ENCODE assay signal across 17 cellular contexts in the genomic region with DNA sequence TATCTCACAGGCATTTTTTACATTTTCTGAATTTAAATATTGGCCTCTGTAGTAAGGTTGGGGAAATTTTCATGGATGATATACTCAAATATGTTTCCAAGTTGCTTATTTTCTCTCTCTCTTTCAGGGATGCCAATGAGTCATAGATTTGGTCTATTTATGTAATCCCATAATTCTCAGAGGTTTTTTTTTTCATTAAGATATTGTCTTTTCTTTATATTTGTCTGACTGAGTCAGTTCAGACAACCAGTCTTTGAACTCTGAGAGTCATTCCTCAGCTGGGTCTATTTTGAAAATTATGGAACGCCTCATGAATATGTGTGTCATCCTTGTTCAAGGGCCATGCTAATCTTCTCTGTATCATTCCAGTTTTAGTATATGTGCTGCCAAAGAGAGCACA.
DNase-seq lines count a peak whose midpoint lies in the region; FAIRE-seq and TF ChIP-seq lines count a peak whose summit lies in the region.
"Had no signal": no experiment of that assay in that cellular context is flagged by ENCODE, and none has a peak within 500 bp of the region (broad histone marks: within the 10 kb centered on the region; RNA-seq: fewer than 3 reads in every experiment).

No MANE protein-coding gene starts in this region.

- peak overlapping the region in 1 of 2 experiments; percentile 58; a peak in 2 of 4 replicates for H3K27ac ChIP-seq in SK-N-SH (ENCODE audit: low read depth in 2 of 2, low read length in 1 of 2)
- peak overlapping the region; percentile 14 for H3K27ac ChIP-seq in epithelial cell of prostate
- H3K27ac ChIP-seq in osteoblast (ENCODE audit: low read depth, low read length): peak overlapping the region; percentile 63
- no peak overlapping the region for H3K27ac ChIP-seq in prostate gland
- H3K27ac ChIP-seq: left lung had no signal

- H3K4me1 ChIP-seq in SK-N-SH (ENCODE audit: control insufficient read depth in 1 of 2, insufficient read depth in 2 of 2, low read depth in 1 of 2, low read length in 1 of 2) (peaks cover 0 to 16% of the 10 kb centered on the region in 2 experiments; a peak in 1 of 4 replicates), osteoblast (ENCODE audit: insufficient read depth, low read length) (peaks cover 11% of the 10 kb centered on the region), prostate gland (replicated peaks) (no peaks in the 10 kb centered on the region)

- WGBS in SK-N-SH (ENCODE audit: low lambda C conversion rate): 32% methylated on average over 1 of the region's 1 CpG
- WGBS in prostate gland: 92% methylated on average over 1 of the region's 1 CpG

- H3K79me2 ChIP-seq in SK-N-SH (ENCODE audit: insufficient read depth): no peaks in the 10 kb centered on the region
- H3K79me2 ChIP-seq in osteoblast (ENCODE audit: insufficient read depth, low read length): no peaks in the 10 kb centered on the region

- no peak for TF ChIP-seq RAD21 in SK-N-SH (IDR thresholded peaks at IDR 0.05; ENCODE audit: low read length)

- H3K9me3 ChIP-seq in SK-N-SH: peaks cover 16% of the 10 kb centered on the region
- no peaks in the 10 kb centered on the region for H3K9me3 ChIP-seq in osteoblast (ENCODE audit: low read depth, low read length)
- H3K9me3 ChIP-seq in prostate gland: no peaks in the 10 kb centered on the region

- H3K4me2 ChIP-seq in SK-N-SH: no peak overlapping the region
- peak overlapping the region; percentile 12 for H3K4me2 ChIP-seq in osteoblast (ENCODE audit: insufficient read depth, low read length)

- no peak overlapping the region for H2AFZ ChIP-seq in SK-N-SH (ENCODE audit: low read depth)
- no peak overlapping the region for H2AFZ ChIP-seq in osteoblast (ENCODE audit: low read length)

- intact Hi-C loops in prostate gland (cut with DNase I): no loop called here

- CTCF ChIA-PET in SK-N-SH (lab: Yijun Ruan, JAX): no interaction called here

- TF ChIP-seq POLR2A in prostate gland (IDR thresholded peaks at IDR 0.05): no peak

- TF ChIP-seq CTCF in SK-N-SH (IDR thresholded peaks at IDR 0.05) (no peak), osteoblast (IDR thresholded peaks at IDR 0.05; ENCODE audit: extremely low read depth, low read depth, low read length) (no peak), prostate gland (IDR thresholded peaks at IDR 0.05) (no peak)

- no peaks in the 10 kb centered on the region for H3K36me3 ChIP-seq in SK-N-SH (replicated peaks in 1 of 2; ENCODE audit: control insufficient read depth in 1 of 2, insufficient read depth in 2 of 2, low read length in 1 of 2)
- no peaks in the 10 kb centered on the region for H3K36me3 ChIP-seq in osteoblast (ENCODE audit: insufficient read depth, low read length)
- no peaks in the 10 kb centered on the region for H3K36me3 ChIP-seq in prostate gland
- H3K36me3 ChIP-seq: left lung had no signal

- TF ChIP-seq EP300 in SK-N-SH (IDR thresholded peaks at IDR 0.05; ENCODE audit: borderline replicate concordance in 1 of 2, low read depth in 1 of 2, low read length in 1 of 2): no peak; a peak in 1 of 4 replicates

- FAIRE-seq in GM19239 (lab: Jason Lieb, UNC): no peak
- FAIRE-seq: TTC549 had no signal

- no peak overlapping the region for H3K9ac ChIP-seq in SK-N-SH

- H4K20me1 ChIP-seq in SK-N-SH (ENCODE audit: insufficient read depth): no peaks in the 10 kb centered on the region
- no peaks in the 10 kb centered on the region for H4K20me1 ChIP-seq in osteoblast (ENCODE audit: insufficient read depth, low read length)

- no peaks in the 10 kb centered on the region for H3K27me3 ChIP-seq in SK-N-SH (ENCODE audit: insufficient read depth)
- H3K27me3 ChIP-seq in osteoblast (ENCODE audit: insufficient read depth, low read length): no peaks in the 10 kb centered on the region
- no peaks in the 10 kb centered on the region for H3K27me3 ChIP-seq in prostate gland (replicated peaks; ENCODE audit: insufficient read depth)
- H3K27me3 ChIP-seq: left lung, MG63 had no signal

- no peaks in the 10 kb centered on the region for H3K9me2 ChIP-seq in SK-N-SH

- POLR2A ChIA-PET in SK-N-SH (lab: Yijun Ruan, JAX): no interaction called here

- H3K4me3 ChIP-seq in SK-N-SH (ENCODE audit: low read depth in 2 of 2, low read length in 1 of 2) (no peak overlapping the region), osteoblast (ENCODE audit: insufficient read depth, low read length) (no peak overlapping the region), prostate gland (no peak overlapping the region)
- H3K4me3 ChIP-seq: left lung, MG63 had no signal

- H3F3A ChIP-seq in SK-N-SH (replicated peaks; ENCODE audit: insufficient read depth): peaks cover 23% of the 10 kb centered on the region

- DNase-seq in ELR (ENCODE audit: low read depth) (peak; percentile 88), SK-N-SH (no peak), epithelial cell of prostate (ENCODE audit: low read depth, low spot score) (peak; percentile 36), osteoblast (ENCODE audit: insufficient read length, low spot score, missing footprints) (no peak), GM19239 (ENCODE audit: insufficient read length, low spot score) (no peak), prostate gland (ENCODE audit: low spot score) (no peak), activated T-cell treated with anti-CD3 and anti-CD28 coated beads for 4 hours (no peak)
- no peak for DNase-seq in activated CD4-positive, alpha-beta T cell treated with anti-CD3 and anti-CD28 coated beads for 48 hours
- DNase-seq: activated CD4-positive, alpha-beta memory T cell treated with anti-CD3 and anti-CD28 coated beads for 36 hours; Calu3; cortex of kidney; left lung; MG63; NCI-H1930; NCI-H524; stimulated activated naive CD8-positive, alpha-beta T cell treated with anti-CD3 and anti-CD28 coated beads, Interleukin-15, amount 100 ng/mL, for 72 hours had no signal

TF ChIP-seq in SK-N-SH, 30 proteins besides CTCF, POLR2A, EP300 and RAD21:
- peak; percentile 57; the same call in 1 of the 2 replicates for TF ChIP-seq MEF2A (IDR thresholded peaks at IDR 0.05; ENCODE audit: borderline replicate concordance, low read depth)
- TF ChIP-seq FOSL2 (IDR thresholded peaks at IDR 0.05; ENCODE audit: borderline replicate concordance, low read depth): peak; percentile 60
- peak; percentile 21; the same call in 1 of the 2 replicates for TF ChIP-seq NFIC (IDR thresholded peaks at IDR 0.05; ENCODE audit: borderline replicate concordance)
- TF ChIP-seq, protein P1, sequence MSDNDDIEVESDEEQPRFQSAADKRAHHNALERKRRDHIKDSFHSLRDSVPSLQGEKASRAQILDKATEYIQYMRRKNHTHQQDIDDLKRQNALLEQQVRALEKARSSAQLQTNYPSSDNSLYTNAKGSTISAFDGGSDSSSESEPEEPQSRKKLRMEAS (IDR thresholded peaks at IDR 0.05; ENCODE audit: low read depth): no peak
- TF ChIP-seq SIN3A (IDR thresholded peaks at IDR 0.05; ENCODE audit: borderline replicate concordance, low read depth, low read length): no peak
- peak; percentile 71 for TF ChIP-seq JUND (IDR thresholded peaks at IDR 0.05)
- no peak for TF ChIP-seq YY1 (IDR thresholded peaks at IDR 0.05; ENCODE audit: low read depth)
- TF ChIP-seq, protein P2, sequence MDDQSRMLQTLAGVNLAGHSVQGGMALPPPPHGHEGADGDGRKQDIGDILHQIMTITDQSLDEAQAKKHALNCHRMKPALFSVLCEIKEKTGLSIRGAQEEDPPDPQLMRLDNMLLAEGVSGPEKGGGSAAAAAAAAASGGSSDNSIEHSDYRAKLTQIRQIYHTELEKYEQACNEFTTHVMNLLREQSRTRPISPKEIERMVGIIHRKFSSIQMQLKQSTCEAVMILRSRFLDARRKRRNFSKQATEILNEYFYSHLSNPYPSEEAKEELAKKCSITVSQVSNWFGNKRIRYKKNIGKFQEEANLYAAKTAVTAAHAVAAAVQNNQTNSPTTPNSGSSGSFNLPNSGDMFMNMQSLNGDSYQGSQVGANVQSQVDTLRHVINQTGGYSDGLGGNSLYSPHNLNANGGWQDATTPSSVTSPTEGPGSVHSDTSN (IDR thresholded peaks at IDR 0.05): peak; percentile 45
- no peak for TF ChIP-seq TAF1 (IDR thresholded peaks at IDR 0.05; ENCODE audit: borderline replicate concordance, low read depth, low read length)
- TF ChIP-seq TCF12 (IDR thresholded peaks at IDR 0.05): peak; percentile 49; the same call in 1 of the 2 replicates
- TF ChIP-seq RXRA (IDR thresholded peaks at IDR 0.05; ENCODE audit: borderline replicate concordance, low read depth): peak; percentile 69
- no peak for TF ChIP-seq RCOR1 (IDR thresholded peaks at IDR 0.05; ENCODE audit: low read length)
- no peak for TF ChIP-seq NRF1 (IDR thresholded peaks at IDR 0.05; ENCODE audit: low read depth, low read length)
TF ChIP-seq in SK-N-SH: peak in this region for 7.

Comparison
In these comparisons a context has a peak if more than half of its experiments do, and no peak if none do; other contexts are left out.
1. DNase-seq: peak in ELR (single experiment) and epithelial cell of prostate (single experiment); none in SK-N-SH (single experiment), osteoblast (single experiment), GM19239 (single experiment), prostate gland (single experiment), activated T-cell treated with anti-CD3 and anti-CD28 coated beads for 4 hours (single experiment) and activated CD4-positive, alpha-beta T cell treated with anti-CD3 and anti-CD28 coated beads for 48 hours (single experiment).
2. H3K27ac ChIP-seq: peak in epithelial cell of prostate (single experiment) and osteoblast (single experiment); none in prostate gland (0 of 2).